Comparison of ENCODE assay signal across 1 cellular context in the genomic region with DNA sequence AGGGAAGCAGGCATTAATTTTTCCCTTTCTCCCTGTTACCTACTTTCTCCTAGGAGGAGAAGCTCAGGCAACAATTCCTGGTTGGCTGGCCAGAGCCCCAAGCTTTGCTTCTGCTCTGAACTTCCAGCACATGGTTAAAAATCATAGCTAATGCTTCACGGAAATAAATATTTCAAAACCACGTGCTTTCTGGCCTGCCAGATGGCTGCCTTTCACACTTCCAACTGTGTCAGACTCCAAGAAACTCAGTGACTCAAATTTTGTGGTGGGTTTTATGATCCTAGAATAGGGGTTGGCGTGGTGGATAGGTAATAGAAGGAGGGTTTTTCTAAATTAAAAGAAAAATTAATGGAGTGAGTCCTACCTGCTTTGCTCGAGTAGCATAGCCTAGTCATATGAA.
TF ChIP-seq lines count a peak whose summit lies in the region.

No MANE protein-coding gene starts in this region.

TF ChIP-seq in GM23338, 12 proteins besides CTCF, POLR2A, EP300 and RAD21 (continued from another document):
- TF ChIP-seq EZH2phosphoT487 (IDR thresholded peaks at IDR 0.05; ENCODE audit: unreplicated experiment), result no peak
- TF ChIP-seq, protein P1, sequence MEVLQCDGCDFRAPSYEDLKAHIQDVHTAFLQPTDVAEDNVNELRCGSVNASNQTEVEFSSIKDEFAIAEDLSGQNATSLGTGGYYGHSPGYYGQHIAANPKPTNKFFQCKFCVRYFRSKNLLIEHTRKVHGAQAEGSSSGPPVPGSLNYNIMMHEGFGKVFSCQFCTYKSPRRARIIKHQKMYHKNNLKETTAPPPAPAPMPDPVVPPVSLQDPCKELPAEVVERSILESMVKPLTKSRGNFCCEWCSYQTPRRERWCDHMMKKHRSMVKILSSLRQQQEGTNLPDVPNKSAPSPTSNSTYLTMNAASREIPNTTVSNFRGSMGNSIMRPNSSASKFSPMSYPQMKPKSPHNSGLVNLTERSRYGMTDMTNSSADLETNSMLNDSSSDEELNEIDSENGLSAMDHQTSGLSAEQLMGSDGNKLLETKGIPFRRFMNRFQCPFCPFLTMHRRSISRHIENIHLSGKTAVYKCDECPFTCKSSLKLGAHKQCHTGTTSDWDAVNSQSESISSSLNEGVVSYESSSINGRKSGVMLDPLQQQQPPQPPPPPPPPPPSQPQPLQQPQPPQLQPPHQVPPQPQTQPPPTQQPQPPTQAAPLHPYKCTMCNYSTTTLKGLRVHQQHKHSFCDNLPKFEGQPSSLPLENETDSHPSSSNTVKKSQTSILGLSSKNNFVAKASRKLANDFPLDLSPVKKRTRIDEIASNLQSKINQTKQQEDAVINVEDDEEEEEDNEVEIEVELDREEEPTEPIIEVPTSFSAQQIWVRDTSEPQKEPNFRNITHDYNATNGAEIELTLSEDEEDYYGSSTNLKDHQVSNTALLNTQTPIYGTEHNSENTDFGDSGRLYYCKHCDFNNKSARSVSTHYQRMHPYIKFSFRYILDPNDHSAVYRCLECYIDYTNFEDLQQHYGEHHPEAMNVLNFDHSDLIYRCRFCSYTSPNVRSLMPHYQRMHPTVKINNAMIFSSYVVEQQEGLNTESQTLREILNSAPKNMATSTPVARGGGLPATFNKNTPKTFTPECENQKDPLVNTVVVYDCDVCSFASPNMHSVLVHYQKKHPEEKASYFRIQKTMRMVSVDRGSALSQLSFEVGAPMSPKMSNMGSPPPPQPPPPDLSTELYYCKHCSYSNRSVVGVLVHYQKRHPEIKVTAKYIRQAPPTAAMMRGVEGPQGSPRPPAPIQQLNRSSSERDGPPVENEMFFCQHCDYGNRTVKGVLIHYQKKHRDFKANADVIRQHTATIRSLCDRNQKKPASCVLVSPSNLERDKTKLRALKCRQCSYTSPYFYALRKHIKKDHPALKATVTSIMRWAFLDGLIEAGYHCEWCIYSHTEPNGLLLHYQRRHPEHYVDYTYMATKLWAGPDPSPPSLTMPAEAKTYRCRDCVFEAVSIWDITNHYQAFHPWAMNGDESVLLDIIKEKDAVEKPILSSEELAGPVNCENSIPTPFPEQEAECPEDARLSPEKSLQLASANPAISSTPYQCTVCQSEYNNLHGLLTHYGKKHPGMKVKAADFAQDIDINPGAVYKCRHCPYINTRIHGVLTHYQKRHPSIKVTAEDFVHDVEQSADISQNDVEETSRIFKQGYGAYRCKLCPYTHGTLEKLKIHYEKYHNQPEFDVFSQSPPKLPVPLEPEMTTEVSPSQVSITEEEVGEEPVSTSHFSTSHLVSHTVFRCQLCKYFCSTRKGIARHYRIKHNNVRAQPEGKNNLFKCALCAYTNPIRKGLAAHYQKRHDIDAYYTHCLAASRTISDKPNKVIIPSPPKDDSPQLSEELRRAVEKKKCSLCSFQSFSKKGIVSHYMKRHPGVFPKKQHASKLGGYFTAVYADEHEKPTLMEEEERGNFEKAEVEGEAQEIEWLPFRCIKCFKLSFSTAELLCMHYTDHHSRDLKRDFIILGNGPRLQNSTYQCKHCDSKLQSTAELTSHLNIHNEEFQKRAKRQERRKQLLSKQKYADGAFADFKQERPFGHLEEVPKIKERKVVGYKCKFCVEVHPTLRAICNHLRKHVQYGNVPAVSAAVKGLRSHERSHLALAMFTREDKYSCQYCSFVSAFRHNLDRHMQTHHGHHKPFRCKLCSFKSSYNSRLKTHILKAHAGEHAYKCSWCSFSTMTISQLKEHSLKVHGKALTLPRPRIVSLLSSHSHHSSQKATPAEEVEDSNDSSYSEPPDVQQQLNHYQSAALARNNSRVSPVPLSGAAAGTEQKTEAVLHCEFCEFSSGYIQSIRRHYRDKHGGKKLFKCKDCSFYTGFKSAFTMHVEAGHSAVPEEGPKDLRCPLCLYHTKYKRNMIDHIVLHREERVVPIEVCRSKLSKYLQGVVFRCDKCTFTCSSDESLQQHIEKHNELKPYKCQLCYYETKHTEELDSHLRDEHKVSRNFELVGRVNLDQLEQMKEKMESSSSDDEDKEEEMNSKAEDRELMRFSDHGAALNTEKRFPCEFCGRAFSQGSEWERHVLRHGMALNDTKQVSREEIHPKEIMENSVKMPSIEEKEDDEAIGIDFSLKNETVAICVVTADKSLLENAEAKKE (CRISPR knock-in tag; IDR thresholded peaks at IDR 0.05), result no peak
- TF ChIP-seq, protein P2, sequence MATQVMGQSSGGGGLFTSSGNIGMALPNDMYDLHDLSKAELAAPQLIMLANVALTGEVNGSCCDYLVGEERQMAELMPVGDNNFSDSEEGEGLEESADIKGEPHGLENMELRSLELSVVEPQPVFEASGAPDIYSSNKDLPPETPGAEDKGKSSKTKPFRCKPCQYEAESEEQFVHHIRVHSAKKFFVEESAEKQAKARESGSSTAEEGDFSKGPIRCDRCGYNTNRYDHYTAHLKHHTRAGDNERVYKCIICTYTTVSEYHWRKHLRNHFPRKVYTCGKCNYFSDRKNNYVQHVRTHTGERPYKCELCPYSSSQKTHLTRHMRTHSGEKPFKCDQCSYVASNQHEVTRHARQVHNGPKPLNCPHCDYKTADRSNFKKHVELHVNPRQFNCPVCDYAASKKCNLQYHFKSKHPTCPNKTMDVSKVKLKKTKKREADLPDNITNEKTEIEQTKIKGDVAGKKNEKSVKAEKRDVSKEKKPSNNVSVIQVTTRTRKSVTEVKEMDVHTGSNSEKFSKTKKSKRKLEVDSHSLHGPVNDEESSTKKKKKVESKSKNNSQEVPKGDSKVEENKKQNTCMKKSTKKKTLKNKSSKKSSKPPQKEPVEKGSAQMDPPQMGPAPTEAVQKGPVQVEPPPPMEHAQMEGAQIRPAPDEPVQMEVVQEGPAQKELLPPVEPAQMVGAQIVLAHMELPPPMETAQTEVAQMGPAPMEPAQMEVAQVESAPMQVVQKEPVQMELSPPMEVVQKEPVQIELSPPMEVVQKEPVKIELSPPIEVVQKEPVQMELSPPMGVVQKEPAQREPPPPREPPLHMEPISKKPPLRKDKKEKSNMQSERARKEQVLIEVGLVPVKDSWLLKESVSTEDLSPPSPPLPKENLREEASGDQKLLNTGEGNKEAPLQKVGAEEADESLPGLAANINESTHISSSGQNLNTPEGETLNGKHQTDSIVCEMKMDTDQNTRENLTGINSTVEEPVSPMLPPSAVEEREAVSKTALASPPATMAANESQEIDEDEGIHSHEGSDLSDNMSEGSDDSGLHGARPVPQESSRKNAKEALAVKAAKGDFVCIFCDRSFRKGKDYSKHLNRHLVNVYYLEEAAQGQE (IDR thresholded peaks at IDR 0.05; ENCODE audit: unreplicated experiment), result no peak
- no peak for TF ChIP-seq NANOG (IDR thresholded peaks at IDR 0.05; ENCODE audit: borderline replicate concordance)
- TF ChIP-seq CREB1 (CRISPR knock-in tag; IDR thresholded peaks at IDR 0.05; ENCODE audit: low read depth), result no peak
